29 cellular contexts compared by ENCODE assay signal in genomic region chrX:47160781-47161180, GRCh38.
"Had no signal": no experiment of that assay in that cellular context is flagged by ENCODE, and none has a peak within 500 bp of the region (broad histone marks: within the 10 kb centered on the region; RNA-seq: fewer than 3 reads in every experiment).

No MANE protein-coding gene starts in this region.

- H3K27me3 ChIP-seq: gastrocnemius medialis, right atrium auricular region had no signal

- H3K36me3 ChIP-seq: breast epithelium, gastrocnemius medialis, thoracic aorta had no signal

- ATAC-seq: activated CD4-positive, CD25-positive, alpha-beta regulatory T cell treated with anti-CD3 and anti-CD28 coated beads, Interleukin-2, amount 50 U/mL, for 24 hours; gastrocnemius medialis; naive thymus-derived CD4-positive, alpha-beta T cell; stimulated activated naive CD8-positive, alpha-beta T cell treated with anti-CD3 and anti-CD28 coated beads, Interleukin-15, Interleukin-2, amounts not matched to agents 100 U/mL and 50 U/mL, for 24 hours; T-helper 17 cell had no signal

- H3K9me3 Mint-ChIP-seq: activated CD4-positive, alpha-beta memory T cell treated with anti-CD3 and anti-CD28 coated beads for 36 hours; activated CD4-positive, alpha-beta T cell treated with anti-CD3 and anti-CD28 coated beads, Interleukin-2, amount 10 ng/mL, durations not matched to agents 24 days and 14 days; activated naive CD4-positive, alpha-beta T cell treated with anti-CD3 and anti-CD28 coated beads for 36 hours; activated T-helper 1 cell treated with anti-CD3 and anti-CD28 coated beads, Interleukin-12 subunit alpha, Interleukin-12 subunit beta, Interleukin-2, Interleukin-4 antibody, amounts not matched to agents 30 ng/mL and 10 ng/mL and 1 ng/mL, durations not matched to agents 14 hours and 24 hours and 36 hours; central memory CD8-positive, alpha-beta T cell had no signal

- H3K4me1 Mint-ChIP-seq: central memory CD8-positive, alpha-beta T cell had no signal

- H3K27me3 Mint-ChIP-seq: activated CD4-positive, alpha-beta memory T cell treated with anti-CD3 and anti-CD28 coated beads for 36 hours; activated CD4-positive, alpha-beta T cell treated with anti-CD3 and anti-CD28 coated beads, Interleukin-2, amount 10 ng/mL, durations not matched to agents 24 days and 14 days; activated naive CD8-positive, alpha-beta T cell treated with anti-CD3 and anti-CD28 coated beads, Interleukin-2, amount 10 ng/mL, durations not matched to agents 7 days and 5 days; central memory CD8-positive, alpha-beta T cell; naive thymus-derived CD4-positive, alpha-beta T cell; T-helper 17 cell had no signal

- H3K4me3 Mint-ChIP-seq: activated CD4-positive, alpha-beta memory T cell treated with anti-CD3 and anti-CD28 coated beads for 36 hours; activated CD4-positive, alpha-beta T cell treated with anti-CD3 and anti-CD28 coated beads, Interleukin-2, amount 10 ng/mL, durations not matched to agents 24 days and 14 days; activated naive CD4-positive, alpha-beta T cell treated with anti-CD3 and anti-CD28 coated beads for 36 hours; activated naive CD8-positive, alpha-beta T cell treated with anti-CD3 and anti-CD28 coated beads, Interleukin-2, amount 10 ng/mL, durations not matched to agents 7 days and 5 days; activated T-helper 1 cell treated with anti-CD3 and anti-CD28 coated beads, Interleukin-12 subunit alpha, Interleukin-12 subunit beta, Interleukin-2, Interleukin-4 antibody, amounts not matched to agents 30 ng/mL and 10 ng/mL and 1 ng/mL, durations not matched to agents 14 hours and 24 hours and 36 hours; central memory CD8-positive, alpha-beta T cell; naive thymus-derived CD4-positive, alpha-beta T cell; T-helper 17 cell had no signal

- DNase-seq: activated CD4-positive, alpha-beta memory T cell treated with anti-CD3 and anti-CD28 coated beads for 36 hours; activated CD4-positive, alpha-beta T cell treated with anti-CD3 and anti-CD28 coated beads, Interleukin-2, amount 10 ng/mL, durations not matched to agents 24 days and 14 days; activated CD8-positive, alpha-beta memory T cell treated with anti-CD3 and anti-CD28 coated beads, Interleukin-2, amount 50 U/mL, for 4 hours; activated effector memory CD4-positive, alpha-beta T cell treated with anti-CD3 and anti-CD28 coated beads, Interleukin-2, amount 50 U/mL, for 16 hours; activated naive CD4-positive, alpha-beta T cell treated with anti-CD3 and anti-CD28 coated beads for 36 hours; activated naive CD8-positive, alpha-beta T cell treated with anti-CD3 and anti-CD28 coated beads, Interleukin-2, amount 10 ng/mL, durations not matched to agents 7 days and 5 days; activated T-cell treated with anti-CD3 and anti-CD28 coated beads, Interleukin-2, amount 50 U/mL, for 1 hour; dermis blood vessel endothelial cell; effector CD4-positive, alpha-beta T cell; gastrocnemius medialis; glutamatergic neuron; hippocampal formation; midbrain; naive thymus-derived CD4-positive, alpha-beta T cell; nucleus accumbens; stimulated activated CD4-positive, alpha-beta T cell treated with anti-CD3 and anti-CD28 coated beads, Interleukin-12 subunit alpha, Interleukin-12 subunit beta, amount 100 ng/mL, for 4 hours; stimulated activated CD4-positive, alpha-beta T cell treated with anti-CD3 and anti-CD28 coated beads, Interleukin-4, amount 100 ng/mL, for 1 hour; stimulated activated naive CD8-positive, alpha-beta T cell treated with anti-CD3 and anti-CD28 coated beads, Interleukin-15, Interleukin-2, amounts not matched to agents 100 U/mL and 50 U/mL, for 24 hours; T-helper 17 cell; T1000; WERI-Rb-1 had no signal

- H3K9me3 ChIP-seq: esophagus muscularis mucosa, gastrocnemius medialis, thoracic aorta had no signal

- H3K4me3 ChIP-seq: breast epithelium, esophagus muscularis mucosa, gastrocnemius medialis, right atrium auricular region, thoracic aorta had no signal

- H3K4me1 ChIP-seq: breast epithelium, esophagus muscularis mucosa, gastrocnemius medialis, parathyroid adenoma, right atrium auricular region had no signal

- H3K27ac Mint-ChIP-seq: activated CD4-positive, alpha-beta memory T cell treated with anti-CD3 and anti-CD28 coated beads for 36 hours; activated CD4-positive, alpha-beta T cell treated with anti-CD3 and anti-CD28 coated beads, Interleukin-2, amount 10 ng/mL, durations not matched to agents 24 days and 14 days; activated naive CD4-positive, alpha-beta T cell treated with anti-CD3 and anti-CD28 coated beads for 36 hours; activated naive CD8-positive, alpha-beta T cell treated with anti-CD3 and anti-CD28 coated beads, Interleukin-2, amount 10 ng/mL, durations not matched to agents 7 days and 5 days; activated T-helper 1 cell treated with anti-CD3 and anti-CD28 coated beads, Interleukin-12 subunit alpha, Interleukin-12 subunit beta, Interleukin-2, Interleukin-4 antibody, amounts not matched to agents 30 ng/mL and 10 ng/mL and 1 ng/mL, durations not matched to agents 14 hours and 24 hours and 36 hours; T-helper 17 cell had no signal

- H3K27ac ChIP-seq: breast epithelium, esophagus muscularis mucosa, gastrocnemius medialis, parathyroid adenoma, right atrium auricular region, thoracic aorta, WERI-Rb-1 had no signal
